In the genomic region with DNA sequence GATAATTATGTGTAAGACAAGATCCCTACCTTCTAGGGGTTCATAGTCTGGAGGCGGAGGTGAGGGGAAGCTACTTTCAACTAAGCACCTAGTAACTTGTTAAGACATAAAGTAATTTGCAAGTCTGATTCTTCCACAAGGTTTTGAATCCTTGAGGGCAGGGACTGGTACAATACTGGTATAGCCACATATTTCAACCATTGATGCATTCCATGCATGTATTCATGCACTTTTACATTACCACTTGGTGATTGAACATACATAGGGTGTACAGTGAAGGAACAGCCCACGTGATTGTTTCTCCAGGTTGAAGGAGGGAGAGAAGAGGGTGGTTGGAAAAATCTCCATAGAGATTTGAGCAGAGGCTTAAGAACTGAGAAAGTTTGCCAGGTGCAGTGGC, we compare ENCODE assay signal across 19 cellular contexts.
"Had no signal": no experiment of that assay in that cellular context is flagged by ENCODE, and none has a peak within 500 bp of the region (broad histone marks: within the 10 kb centered on the region; RNA-seq: fewer than 3 reads in every experiment).

No MANE protein-coding gene starts in this region.

- H3K9me2 ChIP-seq: SK-N-SH had no signal

- H3K9ac ChIP-seq: SK-N-SH had no signal

- FAIRE-seq: HTR-8/SVneo had no signal

- DNase-seq: KBM-7, MV-4-11, NCI-H1092, NCI-H1105 treated with DMSO at 0.1 percent for 48 hours, NCI-H1417 treated with DMSO at 0.1 percent for 48 hours, NCI-H146, NCI-H1930, NCI-H2081, NCI-H2107, NCI-H2227 treated with DMSO at 0.1 percent for 48 hours, NCI-H526 treated with DMSO at 0.1 percent for 48 hours, NCI-H748 treated with DMSO at 0.1 percent for 48 hours, SHP77, SK-N-SH, SW 1271 had no signal

- ATAC-seq: Panc1 had no signal

- H3K27ac ChIP-seq: HL-60, RWPE1 had no signal

- H3K9me3 ChIP-seq: SK-N-SH had no signal

- H3K4me2 ChIP-seq: SK-N-SH had no signal
